20 cellular contexts compared by ENCODE assay signal in the genomic region with DNA sequence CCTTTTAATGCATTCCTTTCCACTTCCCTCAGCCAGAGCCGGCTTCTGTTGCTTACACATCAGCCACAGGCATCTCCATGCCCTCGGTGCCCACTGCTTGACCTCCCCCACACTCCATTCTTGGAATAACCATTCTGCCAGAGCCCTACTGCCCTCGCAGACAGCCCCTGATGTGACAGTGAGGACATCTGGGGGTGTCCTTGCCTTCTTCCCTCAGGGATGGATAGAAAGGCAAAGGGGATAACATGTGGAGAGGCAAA. TPM values are rescaled to one million over a fixed set of nuclear protein-coding genes. Genes with fewer than 3 reads are reported as not detected.
"Had no signal": no experiment of that assay in that cellular context is flagged by ENCODE, and none has a peak within 500 bp of the region (broad histone marks: within the 10 kb centered on the region; RNA-seq: fewer than 3 reads in every experiment).

No MANE protein-coding gene starts in this region.

- H3K9me3 ChIP-seq: gastrocnemius medialis, upper lobe of left lung had no signal

- H3K4me1 ChIP-seq: gastrocnemius medialis, upper lobe of left lung had no signal

- ATAC-seq: activated CD8-positive, alpha-beta T cell treated with anti-CD3 and anti-CD28 coated beads, Interleukin-2, amount 10 ng/mL, durations not matched to agents 7 days and 5 days; gastrocnemius medialis; right cardiac atrium had no signal

- DNase-seq: activated B cell treated with CpG ODN at 0.5 μM for 24 hours; activated CD4-positive, alpha-beta T cell treated with anti-CD3 and anti-CD28 coated beads for 48 hours; activated CD8-positive, alpha-beta memory T cell treated with anti-CD3 and anti-CD28 coated beads, Interleukin-2, amount 50 U/mL, for 4 hours; activated CD8-positive, alpha-beta T cell treated with anti-CD3 and anti-CD28 coated beads, Interleukin-2, amount 10 ng/mL, durations not matched to agents 7 days and 5 days; activated gamma-delta T cell treated with Interleukin-2 at 50 U/mL for 16 hours; activated naive CD8-positive, alpha-beta T cell treated with anti-CD3 and anti-CD28 coated beads, Interleukin-2, amount 10 ng/mL, durations not matched to agents 7 days and 5 days; activated T-cell treated with anti-CD3 and anti-CD28 coated beads, Interleukin-2, amount 50 U/mL, for 48 hours; aorta; endodermal cell; gastrocnemius medialis; islet precursor cell; mesendoderm; right cardiac atrium; upper lobe of left lung had no signal

- H3K27ac ChIP-seq: gastrocnemius medialis, upper lobe of left lung had no signal

- H3K4me3 ChIP-seq: gastrocnemius medialis, upper lobe of left lung had no signal

- H3K27me3 ChIP-seq: upper lobe of left lung had no signal

- H3K36me3 ChIP-seq: gastrocnemius medialis, upper lobe of left lung had no signal

RNA-seq across cellular contexts. Expression of gene NPPC, which starts 6.4 kb away (rescaled TPM):
- total RNA-seq: activated B cell treated with CpG ODN at 0.5 μM for 24 hours; bronchial epithelial cell; dermis microvascular lymphatic vessel endothelial cell; epithelial cell of proximal tubule; gastrocnemius medialis; progenitor cell of endocrine pancreas; T-helper 2 cell treated with Interferon-gamma antibody and Interleukin-4, amounts not matched to agents 100 ng/mL and 5 ng/mL, for 36 hours; upper lobe of left lung had no signal
- polyA plus RNA-seq: liver had no signal
